In genomic region chr14:94397899-94398479, GRCh38 we compare ENCODE assay signal across 24 cellular contexts. TPM values are rescaled to one million over a fixed set of nuclear protein-coding genes. Genes with fewer than 3 reads are reported as not detected.
"Had no signal": no experiment of that assay in that cellular context is flagged by ENCODE, and none has a peak within 500 bp of the region (broad histone marks: within the 10 kb centered on the region; RNA-seq: fewer than 3 reads in every experiment).

No MANE protein-coding gene starts in this region.

- H3K27me3 ChIP-seq: ascending aorta, sigmoid colon had no signal

- H3K4me1 ChIP-seq: ascending aorta, sigmoid colon had no signal

- H3K4me3 ChIP-seq: ascending aorta, heart left ventricle, mucosa of descending colon, sigmoid colon had no signal

- ATAC-seq: heart left ventricle; left colon; mucosa of descending colon; naive thymus-derived CD8-positive, alpha-beta T cell had no signal

- H3K36me3 Mint-ChIP-seq: activated CD4-positive, alpha-beta memory T cell treated with anti-CD3 and anti-CD28 coated beads for 36 hours had no signal

- H3K9me3 ChIP-seq: ascending aorta, heart left ventricle, mucosa of descending colon, sigmoid colon had no signal

- H3K27ac ChIP-seq: ascending aorta, heart left ventricle, sigmoid colon had no signal

- FAIRE-seq: colon, frontal cortex had no signal

- DNase-seq: activated CD4-positive, alpha-beta memory T cell treated with anti-CD3 and anti-CD28 coated beads for 36 hours; activated CD4-positive, CD25-positive, alpha-beta regulatory T cell treated with anti-CD3 and anti-CD28 coated beads, Interleukin-2, amount 50 U/mL, for 72 hours; activated gamma-delta T cell; activated naive CD8-positive, alpha-beta T cell treated with anti-CD3 and anti-CD28 coated beads for 36 hours; activated T-cell treated with anti-CD3 and anti-CD28 coated beads, Interleukin-2, amount 50 U/mL, for 48 hours; effector CD4-positive, alpha-beta T cell; heart left ventricle; left colon; mucosa of descending colon; naive thymus-derived CD8-positive, alpha-beta T cell; occipital lobe; sigmoid colon; stimulated activated CD4-positive, alpha-beta T cell treated with anti-CD3 and anti-CD28 coated beads, Interleukin-4, amount 100 ng/mL, for 1 hour; stimulated activated CD8-positive, alpha-beta memory T cell treated with anti-CD3 and anti-CD28 coated beads, Interleukin-4, amount 100 ng/mL, for 48 hours had no signal

- H3K9me3 Mint-ChIP-seq: activated CD4-positive, alpha-beta memory T cell treated with anti-CD3 and anti-CD28 coated beads for 36 hours; stimulated activated naive CD8-positive, alpha-beta T cell treated with anti-CD3 and anti-CD28 coated beads, Interleukin-15, Interleukin-2, amounts not matched to agents 100 ng/mL and 50 ng/mL, for 24 hours; T-helper 2 cell treated with Interferon-gamma antibody and Interleukin-4, amounts not matched to agents 5 μg/mL and 100 μg/mL, for 36 hours had no signal

- H3K36me3 ChIP-seq: ascending aorta, heart left ventricle, sigmoid colon had no signal

- H3K4me3 Mint-ChIP-seq: activated CD4-positive, alpha-beta memory T cell treated with anti-CD3 and anti-CD28 coated beads for 36 hours; activated naive CD8-positive, alpha-beta T cell treated with anti-CD3 and anti-CD28 coated beads for 36 hours; naive thymus-derived CD8-positive, alpha-beta T cell; stimulated activated naive CD8-positive, alpha-beta T cell treated with anti-CD3 and anti-CD28 coated beads, Interleukin-15, Interleukin-2, amounts not matched to agents 100 ng/mL and 50 ng/mL, for 24 hours; T-helper 2 cell treated with Interferon-gamma antibody and Interleukin-4, amounts not matched to agents 5 μg/mL and 100 μg/mL, for 36 hours had no signal

- H3K27ac Mint-ChIP-seq: activated CD4-positive, alpha-beta memory T cell treated with anti-CD3 and anti-CD28 coated beads for 36 hours; activated naive CD8-positive, alpha-beta T cell treated with anti-CD3 and anti-CD28 coated beads for 36 hours; stimulated activated naive CD8-positive, alpha-beta T cell treated with anti-CD3 and anti-CD28 coated beads, Interleukin-15, Interleukin-2, amounts not matched to agents 100 ng/mL and 50 ng/mL, for 24 hours; T-helper 2 cell treated with Interferon-gamma antibody and Interleukin-4, amounts not matched to agents 5 μg/mL and 100 μg/mL, for 36 hours had no signal

RNA-seq across cellular contexts. Expression of gene SERPINA1, which starts 9.6 kb away (rescaled TPM):
- total RNA-seq: fibroblast of lung; lung microvascular endothelial cell; naive thymus-derived CD8-positive, alpha-beta T cell; pulmonary artery endothelial cell had no signal

RNA-seq across cellular contexts. Expression of gene SERPINA2, which starts 31.5 kb away (rescaled TPM):
- total RNA-seq: activated CD4-positive, alpha-beta memory T cell treated with anti-CD3 and anti-CD28 coated beads for 36 hours; activated naive CD8-positive, alpha-beta T cell treated with anti-CD3 and anti-CD28 coated beads for 36 hours; ascending aorta; fibroblast of lung; frontal cortex; heart left ventricle; left colon; lung microvascular endothelial cell; mucosa of descending colon; naive thymus-derived CD8-positive, alpha-beta T cell; occipital lobe; pulmonary artery endothelial cell; sigmoid colon; temporal lobe; urinary bladder had no signal
- polyA plus RNA-seq: fibroblast of lung; heart left ventricle; naive thymus-derived CD8-positive, alpha-beta T cell; sigmoid colon; urinary bladder had no signal

RNA-seq across cellular contexts. Expression of gene SERPINA11, which starts 54.6 kb away (rescaled TPM):
- total RNA-seq: activated CD4-positive, alpha-beta memory T cell treated with anti-CD3 and anti-CD28 coated beads for 36 hours; activated naive CD8-positive, alpha-beta T cell treated with anti-CD3 and anti-CD28 coated beads for 36 hours; ascending aorta; fibroblast of lung; frontal cortex; heart left ventricle; left colon; lung microvascular endothelial cell; mucosa of descending colon; naive thymus-derived CD8-positive, alpha-beta T cell; occipital lobe; pulmonary artery endothelial cell; sigmoid colon; temporal lobe; urinary bladder had no signal
- polyA plus RNA-seq: fibroblast of lung; heart left ventricle; naive thymus-derived CD8-positive, alpha-beta T cell had no signal
